In genomic region chr6:170583736-170584180, GRCh38 we compare ENCODE assay signal across 8 cellular contexts. TPM values are rescaled to one million over a fixed set of nuclear protein-coding genes. Genes with fewer than 3 reads are reported as not detected.
A peak's percentile ranks its signal among the peaks of the same experiment; 100 is the strongest.
DNase-seq lines count a peak whose midpoint lies in the region; ATAC-seq and TF ChIP-seq lines count a peak whose summit lies in the region.

No MANE protein-coding gene starts in this region.

- H3K27ac ChIP-seq in mucosa of rectum (ENCODE audit: low read depth in 2 of 2, low read length in 2 of 2): peak overlapping the region; percentile 78 to 90

- H3K9me3 ChIP-seq in mucosa of rectum (ENCODE audit: control insufficient read depth in 2 of 2, low read length in 2 of 2): no peaks in the 10 kb centered on the region

- TF ChIP-seq CTCF in cardiac fibroblast (IDR thresholded peaks at IDR 0.05; ENCODE audit: low read depth, low read length): peak; percentile 13

- peak overlapping the region; percentile 74 for H3K4me3 ChIP-seq in Jurkat, Clone E6-1 (ENCODE audit: low read length)
- peak overlapping the region; percentile 75 to 97 for H3K4me3 ChIP-seq in cardiac fibroblast (replicated peaks in 1 of 2; ENCODE audit: low read depth in 2 of 2, low read length in 2 of 2)
- H3K4me3 ChIP-seq in mucosa of rectum (ENCODE audit: low read length in 2 of 2): peak overlapping the region; percentile 85 to 93

- peaks cover 10 to 11% of the 10 kb centered on the region in 2 donors for H3K4me1 ChIP-seq in mucosa of rectum (ENCODE audit: control insufficient read depth in 2 of 2, insufficient read depth in 2 of 2, low read length in 2 of 2)

- no peaks in the 10 kb centered on the region for H3K27me3 ChIP-seq in mucosa of rectum (ENCODE audit: control insufficient read depth in 2 of 2, insufficient read depth in 2 of 2, low read length in 2 of 2)

- H3K9ac ChIP-seq in mucosa of rectum (ENCODE audit: low read depth in 1 of 2, low read length in 2 of 2): peak overlapping the region; percentile 84 to 89

- ATAC-seq in HG02798 (IDR thresholded peaks at IDR 0.05; ENCODE audit: poor library complexity, unreplicated experiment): no peak

- peak; percentile 67 for DNase-seq in DMS 273 (lab: John Stamatoyannopoulos, UW; ENCODE audit: unreplicated experiment)
- DNase-seq in DMS 273 treated with DMSO at 0.1 percent for 48 hours (lab: John Stamatoyannopoulos, UW): no peak
- DNase-seq in Jurkat, Clone E6-1 (ENCODE audit: low read depth, low spot score): peak; percentile 24
- DNase-seq in cardiac fibroblast (ENCODE audit: low read depth in 2 of 2): no peak
- no peak for DNase-seq in germinal center (ENCODE audit: low spot score)
- no peak for DNase-seq in mucosa of gallbladder (ENCODE audit: low spot score)

- peaks cover 24 to 29% of the 10 kb centered on the region in 2 donors for H3K36me3 ChIP-seq in mucosa of rectum (ENCODE audit: control insufficient read depth in 2 of 2, insufficient read depth in 2 of 2, low read length in 2 of 2)

RNA-seq across cellular contexts. Expression of gene PDCD2, which starts 0.7 kb away (rescaled TPM):
- 174 TPM for polyA plus RNA-seq in Jurkat, Clone E6-1 (2012; ENCODE audit: insufficient read depth, insufficient read length)
- 49.8 TPM for total RNA-seq in mucosa of gallbladder

RNA-seq across cellular contexts. Expression of gene TBP, which starts 29.6 kb away (rescaled TPM):
- 37.0 TPM for polyA plus RNA-seq in Jurkat, Clone E6-1 (2012; ENCODE audit: insufficient read depth, insufficient read length)
- total RNA-seq in mucosa of gallbladder: 11.9 TPM

RNA-seq across cellular contexts. Expression of gene PSMB1, which starts 30.7 kb away (rescaled TPM):
- polyA plus RNA-seq in Jurkat, Clone E6-1 (2012; ENCODE audit: insufficient read depth, insufficient read length): 445 TPM
- 109 TPM for total RNA-seq in mucosa of gallbladder

Comparison
In these comparisons a context has a peak if more than half of its experiments do, and no peak if none do; other contexts are left out.
1. DNase-seq: peak in DMS 273 (single experiment) and Jurkat, Clone E6-1 (single experiment); none in DMS 273 treated with DMSO at 0.1 percent for 48 hours (single experiment), cardiac fibroblast (0 of 2), germinal center (single experiment) and mucosa of gallbladder (single experiment).
2. Peak in every context shown above with its lines, with median percentiles within 50 percentile points of each other: H3K4me3 ChIP-seq.